Comparison of ENCODE assay signal across 1 cellular context in the genomic region with DNA sequence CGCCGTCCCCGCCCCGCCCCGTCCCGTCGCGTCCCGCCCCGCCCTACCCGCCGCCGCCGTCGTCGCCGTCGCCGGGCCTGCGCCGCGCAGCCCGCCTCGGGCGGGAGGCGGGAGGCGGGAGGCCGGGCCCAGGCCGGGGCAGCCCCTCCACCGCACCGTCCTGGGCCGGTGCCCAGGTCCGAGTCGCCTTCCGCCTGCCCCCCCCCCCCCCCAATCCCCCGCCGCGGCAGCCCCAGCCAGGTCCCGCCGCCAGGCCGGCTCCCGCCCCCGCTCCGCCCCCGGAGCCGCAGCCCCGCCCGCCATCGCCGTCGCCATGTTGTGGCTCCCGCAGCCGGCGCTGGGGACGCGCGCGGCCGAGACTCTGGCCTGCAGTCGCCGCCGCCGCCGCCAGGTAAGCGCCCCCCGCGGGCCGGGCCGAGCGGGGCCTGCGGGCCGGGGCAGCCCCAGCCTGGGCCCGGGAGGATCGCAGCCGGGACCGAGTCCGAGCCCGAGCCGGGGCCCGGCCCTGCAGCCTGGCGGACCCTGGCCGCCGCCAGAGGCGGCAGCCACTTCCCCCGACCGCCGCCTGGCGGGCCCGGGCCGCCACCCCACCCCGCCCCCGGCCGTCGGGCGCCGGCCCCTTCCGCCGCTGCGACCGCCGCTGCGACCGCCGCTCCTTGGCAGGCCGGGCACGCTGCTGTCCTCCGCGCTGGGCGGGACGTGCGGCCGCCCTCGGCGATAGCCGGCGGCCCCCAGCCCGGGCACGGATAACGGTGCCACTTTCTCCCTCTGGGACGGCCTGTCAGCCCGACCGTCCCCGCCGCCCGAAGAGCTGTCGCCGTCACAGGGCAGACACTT.
TF ChIP-seq lines count a peak whose summit lies in the region.

A gene with protein sequence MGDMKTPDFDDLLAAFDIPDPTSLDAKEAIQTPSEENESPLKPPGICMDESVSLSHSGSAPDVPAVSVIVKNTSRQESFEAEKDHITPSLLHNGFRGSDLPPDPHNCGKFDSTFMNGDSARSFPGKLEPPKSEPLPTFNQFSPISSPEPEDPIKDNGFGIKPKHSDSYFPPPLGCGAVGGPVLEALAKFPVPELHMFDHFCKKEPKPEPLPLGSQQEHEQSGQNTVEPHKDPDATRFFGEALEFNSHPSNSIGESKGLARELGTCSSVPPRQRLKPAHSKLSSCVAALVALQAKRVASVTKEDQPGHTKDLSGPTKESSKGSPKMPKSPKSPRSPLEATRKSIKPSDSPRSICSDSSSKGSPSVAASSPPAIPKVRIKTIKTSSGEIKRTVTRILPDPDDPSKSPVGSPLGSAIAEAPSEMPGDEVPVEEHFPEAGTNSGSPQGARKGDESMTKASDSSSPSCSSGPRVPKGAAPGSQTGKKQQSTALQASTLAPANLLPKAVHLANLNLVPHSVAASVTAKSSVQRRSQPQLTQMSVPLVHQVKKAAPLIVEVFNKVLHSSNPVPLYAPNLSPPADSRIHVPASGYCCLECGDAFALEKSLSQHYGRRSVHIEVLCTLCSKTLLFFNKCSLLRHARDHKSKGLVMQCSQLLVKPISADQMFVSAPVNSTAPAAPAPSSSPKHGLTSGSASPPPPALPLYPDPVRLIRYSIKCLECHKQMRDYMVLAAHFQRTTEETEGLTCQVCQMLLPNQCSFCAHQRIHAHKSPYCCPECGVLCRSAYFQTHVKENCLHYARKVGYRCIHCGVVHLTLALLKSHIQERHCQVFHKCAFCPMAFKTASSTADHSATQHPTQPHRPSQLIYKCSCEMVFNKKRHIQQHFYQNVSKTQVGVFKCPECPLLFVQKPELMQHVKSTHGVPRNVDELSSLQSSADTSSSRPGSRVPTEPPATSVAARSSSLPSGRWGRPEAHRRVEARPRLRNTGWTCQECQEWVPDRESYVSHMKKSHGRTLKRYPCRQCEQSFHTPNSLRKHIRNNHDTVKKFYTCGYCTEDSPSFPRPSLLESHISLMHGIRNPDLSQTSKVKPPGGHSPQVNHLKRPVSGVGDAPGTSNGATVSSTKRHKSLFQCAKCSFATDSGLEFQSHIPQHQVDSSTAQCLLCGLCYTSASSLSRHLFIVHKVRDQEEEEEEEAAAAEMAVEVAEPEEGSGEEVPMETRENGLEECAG (N-terminal part only) (plus strand): TSS at position 319 of the 837 bp plus-strand sequence. CDS start 34,084 bp downstream, outside the sequence.

TF ChIP-seq in IMR-90, 13 proteins besides CTCF, POLR2A, EP300 and RAD21:
- TF ChIP-seq RFX5 (IDR thresholded peaks at IDR 0.05; ENCODE audit: low read depth, low read length) (no peak), SMC3 (IDR thresholded peaks at IDR 0.05; ENCODE audit: low read depth, low read length) (peak; percentile 20; the same call in 1 of the 2 replicates), MAZ (IDR thresholded peaks at IDR 0.05; ENCODE audit: borderline replicate concordance, low read depth, low read length) (peak; percentile 50; the same call in 1 of the 2 replicates)
